Comparison of ENCODE assay signal across 21 cellular contexts in genomic region chr2:197285361-197285760, GRCh38. TPM values are rescaled to one million over a fixed set of nuclear protein-coding genes. Genes with fewer than 3 reads are reported as not detected.
DNase-seq lines count a peak whose midpoint lies in the region; ATAC-seq and TF ChIP-seq lines count a peak whose summit lies in the region.
"Had no signal": no experiment of that assay in that cellular context is flagged by ENCODE, and none has a peak within 500 bp of the region (broad histone marks: within the 10 kb centered on the region; RNA-seq: fewer than 3 reads in every experiment).

No MANE protein-coding gene starts in this region.

- H3K36me3 ChIP-seq in gastroesophageal sphincter: no peaks in the 10 kb centered on the region
- H3K36me3 ChIP-seq: left ventricle myocardium inferior, pancreas had no signal

- DNase-seq in stimulated activated naive CD8-positive, alpha-beta T cell treated with anti-CD3 and anti-CD28 coated beads, Interleukin-15, Interleukin-2, amounts not matched to agents 100 U/mL and 50 U/mL, for 24 hours: no peak
- DNase-seq in NB4 (ENCODE audit: low read depth): peak; percentile 47
- no peak for DNase-seq in stimulated activated naive CD8-positive, alpha-beta T cell treated with anti-CD3 and anti-CD28 coated beads, Interleukin-15, amount 100 ng/mL, for 72 hours
- no peak for DNase-seq in NCI-H2107 (lab: John Stamatoyannopoulos, UW)
- DNase-seq: activated CD4-positive, alpha-beta T cell treated with anti-CD3 and anti-CD28 coated beads, Interleukin-2, amount 50 U/mL, for 1 hour; activated effector memory CD4-positive, alpha-beta T cell treated with Interleukin-2 at 50 U/mL for 16 hours; DMS 273 treated with DMSO at 0.1 percent for 48 hours; IMR-90; left ventricle myocardium inferior; NCI-H1048; NCI-H2081 treated with DMSO at 0.1 percent for 48 hours; NCI-H526 treated with DMSO at 0.1 percent for 48 hours; pancreas; stimulated activated CD4-positive, alpha-beta T cell treated with anti-CD3 and anti-CD28 coated beads, Interleukin-2, amount 100 ng/mL, for 48 hours; T1000 had no signal

- no peaks in the 10 kb centered on the region for H3K9me3 ChIP-seq in gastroesophageal sphincter
- H3K9me3 ChIP-seq: left ventricle myocardium inferior, pancreas had no signal

- H3K36me3 Mint-ChIP-seq in stimulated activated naive CD8-positive, alpha-beta T cell treated with anti-CD3 and anti-CD28 coated beads, Interleukin-15, Interleukin-2, amounts not matched to agents 100 ng/mL and 50 ng/mL, for 24 hours (ENCODE audit: low read depth): peaks cover 28% of the 10 kb centered on the region
- peaks cover 19% of the 10 kb centered on the region for H3K36me3 Mint-ChIP-seq in brain

- ATAC-seq in stimulated activated naive CD8-positive, alpha-beta T cell treated with anti-CD3 and anti-CD28 coated beads, Interleukin-15, Interleukin-2, amounts not matched to agents 100 U/mL and 50 U/mL, for 24 hours: no peak
- ATAC-seq in stimulated activated naive CD8-positive, alpha-beta T cell treated with anti-CD3 and anti-CD28 coated beads, Interleukin-15, amount 100 ng/mL, for 72 hours: no peak
- ATAC-seq in HG03378 (IDR thresholded peaks at IDR 0.05; ENCODE audit: unreplicated experiment): no peak
- ATAC-seq in gastroesophageal sphincter: no peak
- ATAC-seq: GM23338, pancreas had no signal

- H3K9me3 Mint-ChIP-seq in stimulated activated naive CD8-positive, alpha-beta T cell treated with anti-CD3 and anti-CD28 coated beads, Interleukin-15, Interleukin-2, amounts not matched to agents 100 ng/mL and 50 ng/mL, for 24 hours: peaks cover 3% of the 10 kb centered on the region
- peaks cover 5 to 16% (median 13%) of the 10 kb centered on the region in 5 experiments for H3K9me3 Mint-ChIP-seq in brain
- peaks cover 0 to 4% of the 10 kb centered on the region in 2 donors for H3K9me3 Mint-ChIP-seq in stimulated activated naive CD8-positive, alpha-beta T cell treated with anti-CD3 and anti-CD28 coated beads, Interleukin-15, amount 100 ng/mL, for 72 hours
- H3K9me3 Mint-ChIP-seq: dendritic cell treated with granulocyte-macrophage colony-stimulating factor and Interleukin-4, amounts not matched to agents 40 ng/mL and 50 ng/mL, for 4 days; GM23338 had no signal

- no peak overlapping the region for H3K4me3 ChIP-seq in NB4 (ENCODE audit: low read depth, low read length)
- no peak overlapping the region for H3K4me3 ChIP-seq in gastroesophageal sphincter
- H3K4me3 ChIP-seq: GM23338, left ventricle myocardium inferior, pancreas had no signal

- no peak for TF ChIP-seq CTCF in NB4 (IDR thresholded peaks at IDR 0.05; ENCODE audit: low read depth, low read length)
- no peak for TF ChIP-seq CTCF in brain (conservative IDR thresholded peaks at IDR 0.05)
- TF ChIP-seq CTCF in gastroesophageal sphincter (IDR thresholded peaks at IDR 0.05): no peak

- no peak for TF ChIP-seq EP300 in gastroesophageal sphincter (IDR thresholded peaks at IDR 0.05)

- peaks cover 0 to 41% (median 4%) of the 10 kb centered on the region in 3 donors for H3K4me1 ChIP-seq in gastroesophageal sphincter

- no peaks in the 10 kb centered on the region for H3K27me3 Mint-ChIP-seq in stimulated activated naive CD8-positive, alpha-beta T cell treated with anti-CD3 and anti-CD28 coated beads, Interleukin-15, Interleukin-2, amounts not matched to agents 100 ng/mL and 50 ng/mL, for 24 hours
- peaks cover 5% of the 10 kb centered on the region for H3K27me3 Mint-ChIP-seq in brain
- H3K27me3 Mint-ChIP-seq in stimulated activated naive CD8-positive, alpha-beta T cell treated with anti-CD3 and anti-CD28 coated beads, Interleukin-15, amount 100 ng/mL, for 72 hours: no peaks in the 10 kb centered on the region
- H3K27me3 Mint-ChIP-seq: dendritic cell treated with granulocyte-macrophage colony-stimulating factor and Interleukin-4, amounts not matched to agents 40 ng/mL and 50 ng/mL, for 4 days had no signal

- H3K27ac ChIP-seq in gastroesophageal sphincter: no peak overlapping the region
- H3K27ac ChIP-seq: left ventricle myocardium inferior, pancreas had no signal

- H3K4me3 Mint-ChIP-seq in stimulated activated naive CD8-positive, alpha-beta T cell treated with anti-CD3 and anti-CD28 coated beads, Interleukin-15, Interleukin-2, amounts not matched to agents 100 ng/mL and 50 ng/mL, for 24 hours: no peak overlapping the region
- no peak overlapping the region for H3K4me3 Mint-ChIP-seq in brain
- peak overlapping the region; percentile 27 to 40 for H3K4me3 Mint-ChIP-seq in stimulated activated naive CD8-positive, alpha-beta T cell treated with anti-CD3 and anti-CD28 coated beads, Interleukin-15, amount 100 ng/mL, for 72 hours
- H3K4me3 Mint-ChIP-seq: dendritic cell treated with granulocyte-macrophage colony-stimulating factor and Interleukin-4, amounts not matched to agents 40 ng/mL and 50 ng/mL, for 4 days; GM23338 had no signal

- no peaks in the 10 kb centered on the region for H3K27me3 ChIP-seq in gastroesophageal sphincter
- H3K27me3 ChIP-seq: pancreas had no signal

- 78 to 89% methylated on average over 2 to 3 of the region's 3 CpGs for WGBS in gastroesophageal sphincter (ENCODE audit: low coverage in 1 of 2), 2 donors

- peak overlapping the region; percentile 93 for H3K27ac Mint-ChIP-seq in stimulated activated naive CD8-positive, alpha-beta T cell treated with anti-CD3 and anti-CD28 coated beads, Interleukin-15, Interleukin-2, amounts not matched to agents 100 ng/mL and 50 ng/mL, for 24 hours
- peak overlapping the region in 4 of 5 experiments; percentile 15 to 79 (median 30) for H3K27ac Mint-ChIP-seq in brain
- peak overlapping the region in 1 of 2 donors; percentile 47 for H3K27ac Mint-ChIP-seq in stimulated activated naive CD8-positive, alpha-beta T cell treated with anti-CD3 and anti-CD28 coated beads, Interleukin-15, amount 100 ng/mL, for 72 hours
- H3K27ac Mint-ChIP-seq: dendritic cell treated with granulocyte-macrophage colony-stimulating factor and Interleukin-4, amounts not matched to agents 40 ng/mL and 50 ng/mL, for 4 days; GM23338 had no signal

- H3K4me1 Mint-ChIP-seq in stimulated activated naive CD8-positive, alpha-beta T cell treated with anti-CD3 and anti-CD28 coated beads, Interleukin-15, Interleukin-2, amounts not matched to agents 100 ng/mL and 50 ng/mL, for 24 hours (ENCODE audit: low read depth): peaks cover 92% of the 10 kb centered on the region
- peaks cover 43% of the 10 kb centered on the region for H3K4me1 Mint-ChIP-seq in brain
- peaks cover 91% of the 10 kb centered on the region for H3K4me1 Mint-ChIP-seq in stimulated activated naive CD8-positive, alpha-beta T cell treated with anti-CD3 and anti-CD28 coated beads, Interleukin-15, amount 100 ng/mL, for 72 hours
- H3K4me1 Mint-ChIP-seq: GM23338 had no signal

- no peak for TF ChIP-seq POLR2A in NB4 (IDR thresholded peaks at IDR 0.05; ENCODE audit: extremely low read depth, insufficient read length)
- no peak for TF ChIP-seq POLR2A in gastroesophageal sphincter (IDR thresholded peaks at IDR 0.05)

RNA-seq across cellular contexts. Expression of gene ANKRD44, which starts 25.2 kb away (rescaled TPM):
- 2.5 TPM for polyA plus RNA-seq in brain (ENCODE audit: insufficient read depth, low read depth, low replicate concordance)
- total RNA-seq in gastroesophageal sphincter: 10 to 100 TPM; 24.4 to 51.8 (median 35.7) TPM

Comparison
In these comparisons a context has a peak if more than half of its experiments do, and no peak if none do; other contexts are left out.
1. H3K4me3 Mint-ChIP-seq: peak in stimulated activated naive CD8-positive, alpha-beta T cell treated with anti-CD3 and anti-CD28 coated beads, Interleukin-15, amount 100 ng/mL, for 72 hours (2 of 2); none in stimulated activated naive CD8-positive, alpha-beta T cell treated with anti-CD3 and anti-CD28 coated beads, Interleukin-15, Interleukin-2, amounts not matched to agents 100 ng/mL and 50 ng/mL, for 24 hours (single experiment) and brain (0 of 5).